1 cellular context compared by ENCODE assay signal in genomic region chr10:119445311-119445934, GRCh38.
TF ChIP-seq lines count a peak whose summit lies in the region.

No MANE protein-coding gene starts in this region.

TF ChIP-seq in HEK293, 187 proteins besides CTCF, POLR2A, EP300 and RAD21 (continued from another document):
- TF ChIP-seq ZNF549 (tag by site-specific recombination; IDR thresholded peaks at IDR 0.05), result no peak
- TF ChIP-seq, protein P1, sequence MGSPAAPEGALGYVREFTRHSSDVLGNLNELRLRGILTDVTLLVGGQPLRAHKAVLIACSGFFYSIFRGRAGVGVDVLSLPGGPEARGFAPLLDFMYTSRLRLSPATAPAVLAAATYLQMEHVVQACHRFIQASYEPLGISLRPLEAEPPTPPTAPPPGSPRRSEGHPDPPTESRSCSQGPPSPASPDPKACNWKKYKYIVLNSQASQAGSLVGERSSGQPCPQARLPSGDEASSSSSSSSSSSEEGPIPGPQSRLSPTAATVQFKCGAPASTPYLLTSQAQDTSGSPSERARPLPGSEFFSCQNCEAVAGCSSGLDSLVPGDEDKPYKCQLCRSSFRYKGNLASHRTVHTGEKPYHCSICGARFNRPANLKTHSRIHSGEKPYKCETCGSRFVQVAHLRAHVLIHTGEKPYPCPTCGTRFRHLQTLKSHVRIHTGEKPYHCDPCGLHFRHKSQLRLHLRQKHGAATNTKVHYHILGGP (tag by site-specific recombination; IDR thresholded peaks at IDR 0.05), result no peak
- no peak for TF ChIP-seq ZNF174 (tag by site-specific recombination; IDR thresholded peaks at IDR 0.05)
- no peak for TF ChIP-seq ZNF707 (tag by site-specific recombination; IDR thresholded peaks at IDR 0.05)
- no peak for TF ChIP-seq ZNF202 (tag by site-specific recombination; IDR thresholded peaks at IDR 0.05; ENCODE audit: borderline replicate concordance)
- no peak for TF ChIP-seq ZNF426 (tag by site-specific recombination; IDR thresholded peaks at IDR 0.05)
- no peak for TF ChIP-seq TRIM28 (IDR thresholded peaks at IDR 0.05; ENCODE audit: borderline replicate concordance, low read length)
- no peak for TF ChIP-seq AEBP2 (tag by site-specific recombination; IDR thresholded peaks at IDR 0.05; ENCODE audit: borderline replicate concordance)
- peak; percentile 67 for TF ChIP-seq ZFHX2 (tag by site-specific recombination; conservative IDR thresholded peaks at IDR 0.05)
- TF ChIP-seq, protein P2, sequence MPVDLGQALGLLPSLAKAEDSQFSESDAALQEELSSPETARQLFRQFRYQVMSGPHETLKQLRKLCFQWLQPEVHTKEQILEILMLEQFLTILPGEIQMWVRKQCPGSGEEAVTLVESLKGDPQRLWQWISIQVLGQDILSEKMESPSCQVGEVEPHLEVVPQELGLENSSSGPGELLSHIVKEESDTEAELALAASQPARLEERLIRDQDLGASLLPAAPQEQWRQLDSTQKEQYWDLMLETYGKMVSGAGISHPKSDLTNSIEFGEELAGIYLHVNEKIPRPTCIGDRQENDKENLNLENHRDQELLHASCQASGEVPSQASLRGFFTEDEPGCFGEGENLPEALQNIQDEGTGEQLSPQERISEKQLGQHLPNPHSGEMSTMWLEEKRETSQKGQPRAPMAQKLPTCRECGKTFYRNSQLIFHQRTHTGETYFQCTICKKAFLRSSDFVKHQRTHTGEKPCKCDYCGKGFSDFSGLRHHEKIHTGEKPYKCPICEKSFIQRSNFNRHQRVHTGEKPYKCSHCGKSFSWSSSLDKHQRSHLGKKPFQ (tag by site-specific recombination; IDR thresholded peaks at IDR 0.05), result no peak
